ENCODE assay signal across 8 cellular contexts in the genomic region with DNA sequence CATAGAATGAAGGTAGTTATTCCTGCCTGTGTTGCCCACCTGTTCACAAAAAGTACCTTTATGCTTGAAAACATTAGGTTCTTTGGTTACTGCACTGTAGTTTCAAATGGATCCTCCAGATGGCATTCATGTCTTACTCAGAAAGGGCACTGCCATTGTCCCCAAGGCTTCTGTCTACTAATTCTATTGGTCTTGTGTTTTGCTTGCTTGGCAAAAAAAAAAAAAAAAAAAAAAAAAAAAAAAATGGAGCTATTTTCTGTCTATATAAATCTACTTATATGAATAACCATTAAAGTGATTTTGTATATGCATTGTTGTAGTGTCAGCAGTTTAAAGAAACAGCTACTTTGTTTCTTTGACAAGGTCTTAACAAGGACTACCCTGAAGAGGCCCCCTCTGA. TPM values are rescaled to one million over a fixed set of nuclear protein-coding genes. Genes with fewer than 3 reads are reported as not detected.
DNase-seq lines count a peak whose midpoint lies in the region; ATAC-seq and TF ChIP-seq lines count a peak whose summit lies in the region.

No MANE protein-coding gene starts in this region.

- peak; percentile 73 for ATAC-seq in GM18858 (IDR thresholded peaks at IDR 0.05; ENCODE audit: unreplicated experiment)
- ATAC-seq in IMR-90 (ENCODE audit: low read depth) = peak; percentile 52
- ATAC-seq in effector memory CD8-positive, alpha-beta T cell (replicated peaks) = peak; percentile 80

- H3K36me3 Mint-ChIP-seq in effector memory CD8-positive, alpha-beta T cell (ENCODE audit: insufficient read depth) = peaks cover 9% of the 10 kb centered on the region
- H3K36me3 Mint-ChIP-seq in neural progenitor cell = peaks cover 14% of the 10 kb centered on the region

- H3K9me3 ChIP-seq in IMR-90 (ENCODE audit: control insufficient read depth, insufficient read depth, low read length) (no peaks in the 10 kb centered on the region), OCI-LY3 (ENCODE audit: insufficient read depth, low read length) (no peaks in the 10 kb centered on the region), neural progenitor cell (ENCODE audit: low read depth) (no peaks in the 10 kb centered on the region)

- POLR2A ChIA-PET in IMR-90 (lab: Charles Lee; ENCODE audit: unreplicated experiment) = interaction anchor here (0.6 to 0.7 kb wide), 2 partner anchors 183 to 254 kb away, joined by 3 to 6 read pairs; no protein-coding TSS in a partner anchor

- no peak overlapping the region for H2AK5ac ChIP-seq in IMR-90 (ENCODE audit: low read depth, low read length)

- no peak overlapping the region for H2BK5ac ChIP-seq in IMR-90 (ENCODE audit: low read depth, low read length, poor library complexity, severe bottlenecking)

- H3K4me3 ChIP-seq in IMR-90 (ENCODE audit: insufficient read depth, low read depth, low read length) (no peak overlapping the region), OCI-LY3 (ENCODE audit: low read length) (no peak overlapping the region), neural progenitor cell (no peak overlapping the region)

- in situ Hi-C loops in IMR-90 (cut with MboI; ENCODE audit: low sequenced_read_pairs) = loop anchor here (5.0 kb wide), 1 partner anchor 585 kb away; no protein-coding TSS in a partner anchor

- no TSS peak for BruUV-seq in IMR-90 (replicated peaks; lab: Mats Ljungman, UMichigan)

- no peaks in the 10 kb centered on the region for H3F3A ChIP-seq in neural progenitor cell (ENCODE audit: low read depth)

- H3K27ac Mint-ChIP-seq in effector memory CD8-positive, alpha-beta T cell = no peak overlapping the region
- no peak overlapping the region for H3K27ac Mint-ChIP-seq in neural progenitor cell

- DNase-seq in IMR-90 (peak; percentile 61), neural progenitor cell (ENCODE audit: low spot score) (peak; percentile 77), amygdala (lab: John Stamatoyannopoulos, UW) (no peak), ecto neural progenitor cell (ENCODE audit: low spot score) (no peak)
- no peak for DNase-seq in effector memory CD8-positive, alpha-beta T cell

- H4K91ac ChIP-seq in IMR-90 (ENCODE audit: insufficient read depth, low read depth, low read length) = no peak overlapping the region

- H4K5ac ChIP-seq in IMR-90 (ENCODE audit: low read depth, low read length) = no peak overlapping the region

- no peaks in the 10 kb centered on the region for H3K79me2 ChIP-seq in OCI-LY3 (ENCODE audit: low read length)
- no peaks in the 10 kb centered on the region for H3K79me2 ChIP-seq in neural progenitor cell (ENCODE audit: low read depth)

- TF ChIP-seq POLR2A in IMR-90 (IDR thresholded peaks at IDR 0.05; ENCODE audit: low read depth, low read length) = no peak

- peaks cover 2% of the 10 kb centered on the region; the same call in 1 of the 2 replicates for H3K9me1 ChIP-seq in IMR-90 (ENCODE audit: insufficient read depth, low read length)

- H2AFZ ChIP-seq in IMR-90 (replicated peaks; ENCODE audit: low read length, poor library complexity) = no peak overlapping the region
- H2AFZ ChIP-seq in OCI-LY3 (ENCODE audit: low read depth, low read length) = no peak overlapping the region
- no peak overlapping the region for H2AFZ ChIP-seq in neural progenitor cell (replicated peaks)

- H3K23ac ChIP-seq in IMR-90 (ENCODE audit: low read depth, low read length) = no peak overlapping the region

- H3K9ac ChIP-seq in IMR-90 (ENCODE audit: low read depth, low read length) (no peak overlapping the region), OCI-LY3 (ENCODE audit: low read length) (no peak overlapping the region), neural progenitor cell (no peak overlapping the region)

- no peaks in the 10 kb centered on the region for H3K9me3 Mint-ChIP-seq in effector memory CD8-positive, alpha-beta T cell
- H3K9me3 Mint-ChIP-seq in neural progenitor cell = no peaks in the 10 kb centered on the region

- dilution Hi-C loops in IMR-90 (cut with HindIII; ENCODE audit: low sequenced_read_pairs, unreplicated experiment) = loop anchor here (25.0 kb wide), 1 partner anchor 255 kb away; the partner anchor contains the start of gene TMEM14A

- H3K27ac ChIP-seq in C4-2B (no peak overlapping the region), IMR-90 (ENCODE audit: insufficient read depth, low read length) (no peak overlapping the region), OCI-LY3 (ENCODE audit: low read length) (no peak overlapping the region), neural progenitor cell (no peak overlapping the region)

- no peak overlapping the region for H2BK15ac ChIP-seq in IMR-90 (ENCODE audit: low read depth, low read length)

- H3K4me1 Mint-ChIP-seq in effector memory CD8-positive, alpha-beta T cell (ENCODE audit: low read depth in 2 of 2) = peaks cover 5 to 9% of the 10 kb centered on the region in 2 donors
- no peaks in the 10 kb centered on the region for H3K4me1 Mint-ChIP-seq in neural progenitor cell

- no peak overlapping the region for H3K4ac ChIP-seq in IMR-90 (ENCODE audit: low read depth, low read length)

- H3K4me2 ChIP-seq in IMR-90 (ENCODE audit: low read depth, low read length) (no peak overlapping the region), OCI-LY3 (ENCODE audit: low read length) (no peak overlapping the region), neural progenitor cell (no peak overlapping the region)

- TF ChIP-seq CTCF in C4-2B (conservative IDR thresholded peaks at IDR 0.05) (peak; percentile 80), IMR-90 (conservative IDR thresholded peaks at IDR 0.05; ENCODE audit: low read depth, low read length) (peak; percentile 64), OCI-LY3 (IDR thresholded peaks at IDR 0.05; ENCODE audit: low read depth, low read length) (peak; percentile 71), neural progenitor cell (IDR thresholded peaks at IDR 0.05) (peak; percentile 65)

- no peaks in the 10 kb centered on the region for H3K27me3 ChIP-seq in IMR-90 (ENCODE audit: control insufficient read depth, insufficient read depth, low read length)
- H3K27me3 ChIP-seq in OCI-LY3 (ENCODE audit: low read depth, low read length) = no peaks in the 10 kb centered on the region
- no peaks in the 10 kb centered on the region for H3K27me3 ChIP-seq in neural progenitor cell

- H3K27me3 Mint-ChIP-seq in effector memory CD8-positive, alpha-beta T cell = no peaks in the 10 kb centered on the region
- no peaks in the 10 kb centered on the region for H3K27me3 Mint-ChIP-seq in neural progenitor cell (ENCODE audit: insufficient read depth, low read depth)

- no peak overlapping the region for H4K8ac ChIP-seq in IMR-90 (ENCODE audit: low read depth in 2 of 2, low read length in 2 of 2)

- intact Hi-C loops in IMR-90 (cut with micrococcal nuclease) = loop anchor here (1.0 to 10.0 kb wide), 3 partner anchors 256 to 1077 kb away; no protein-coding TSS in a partner anchor

- no peaks in the 10 kb centered on the region for H3K79me1 ChIP-seq in IMR-90 (ENCODE audit: low read depth in 1 of 2, low read length in 2 of 2)

- H3K4me1 ChIP-seq in IMR-90 (ENCODE audit: control insufficient read depth, insufficient read depth, low read length) (peaks cover 9% of the 10 kb centered on the region), OCI-LY3 (ENCODE audit: low read length) (no peaks in the 10 kb centered on the region), neural progenitor cell (peaks cover 9% of the 10 kb centered on the region)

- no peak overlapping the region for H3K56ac ChIP-seq in IMR-90 (ENCODE audit: extremely low read depth, insufficient read depth, low read length)

- H3K14ac ChIP-seq in IMR-90 (replicated peaks; ENCODE audit: low read depth, low read length) = no peak overlapping the region

- no peak overlapping the region for H2AK9ac ChIP-seq in IMR-90 (replicated peaks; ENCODE audit: low read depth, low read length, poor library complexity)

- H3K4me3 Mint-ChIP-seq in effector memory CD8-positive, alpha-beta T cell = no peak overlapping the region
- H3K4me3 Mint-ChIP-seq in neural progenitor cell = no peak overlapping the region

- H3K36me3 ChIP-seq in IMR-90 (ENCODE audit: control insufficient read depth, insufficient read depth, low read length) = peaks cover 8% of the 10 kb centered on the region; the same call in 1 of the 2 replicates
- H3K36me3 ChIP-seq in OCI-LY3 (replicated peaks; ENCODE audit: low read depth, low read length) = peaks cover 25% of the 10 kb centered on the region
- H3K36me3 ChIP-seq in neural progenitor cell = no peaks in the 10 kb centered on the region

- H3K18ac ChIP-seq in IMR-90 (ENCODE audit: low read depth, low read length) = no peak overlapping the region

- no peak overlapping the region for H2BK120ac ChIP-seq in IMR-90 (ENCODE audit: low read depth, low read length)

- CTCF ChIA-PET in IMR-90 (lab: Yijun Ruan, JAX) = interaction anchor here (0.6 to 1.6 kb wide), 24 partner anchors 9 to 1089 kb away, joined by 3 to 23 read pairs (median 3); no protein-coding TSS in a partner anchor

- H2BK20ac ChIP-seq in IMR-90 (ENCODE audit: low read depth, low read length) = no peak overlapping the region

- H4K20me1 ChIP-seq in IMR-90 (ENCODE audit: insufficient read depth, low read length) (no peaks in the 10 kb centered on the region), OCI-LY3 (ENCODE audit: insufficient read depth, low read length) (no peaks in the 10 kb centered on the region), neural progenitor cell (ENCODE audit: low read depth) (no peaks in the 10 kb centered on the region)

- peak; percentile 74 for TF ChIP-seq RAD21 in IMR-90 (IDR thresholded peaks at IDR 0.05; ENCODE audit: low read length)

TF ChIP-seq in IMR-90, 13 proteins besides CTCF, POLR2A, EP300 and RAD21 (continues in another document):
- peak; percentile 76 for TF ChIP-seq SMC3 (IDR thresholded peaks at IDR 0.05; ENCODE audit: low read depth, low read length)
- no peak for TF ChIP-seq NFE2L2 (IDR thresholded peaks at IDR 0.05; ENCODE audit: low read depth, low read length)
- TF ChIP-seq, protein P1, sequence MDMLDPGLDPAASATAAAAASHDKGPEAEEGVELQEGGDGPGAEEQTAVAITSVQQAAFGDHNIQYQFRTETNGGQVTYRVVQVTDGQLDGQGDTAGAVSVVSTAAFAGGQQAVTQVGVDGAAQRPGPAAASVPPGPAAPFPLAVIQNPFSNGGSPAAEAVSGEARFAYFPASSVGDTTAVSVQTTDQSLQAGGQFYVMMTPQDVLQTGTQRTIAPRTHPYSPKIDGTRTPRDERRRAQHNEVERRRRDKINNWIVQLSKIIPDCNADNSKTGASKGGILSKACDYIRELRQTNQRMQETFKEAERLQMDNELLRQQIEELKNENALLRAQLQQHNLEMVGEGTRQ (IDR thresholded peaks at IDR 0.05; ENCODE audit: low read depth, low read length) = no peak
- TF ChIP-seq CEBPB (IDR thresholded peaks at IDR 0.05; ENCODE audit: low read depth, low read length) = no peak

RNA-seq across cellular contexts. Expression of gene EFHC1, which starts 12.7 kb away (rescaled TPM):
- 14.0 and 14.7 TPM in 2 replicates for total RNA-seq in IMR-90 (2012; rRNA removed)
- polyA plus RNA-seq in IMR-90 (2012; rRNA removed) = 17.6 and 23.0 TPM in 2 replicates
- 3.1 and 5.1 TPM in 2 replicates for polyA plus RNA-seq in IMR-90 (2012; cell fraction: cytosol; rRNA removed)
- 39.6 and 135 TPM in 2 replicates for polyA plus RNA-seq in IMR-90 (2012; cell fraction: nucleus; rRNA removed; ENCODE audit: low replicate concordance)
- total RNA-seq in neural progenitor cell (ENCODE audit: low replicate concordance) = 53.9 and 59.8 TPM in 2 replicates

RNA-seq across cellular contexts. Expression of gene PAQR8, which starts 45.5 kb away (rescaled TPM):
- total RNA-seq in IMR-90 (2012; rRNA removed) (1.6 and 1.7 TPM in 2 replicates), neural progenitor cell (ENCODE audit: low replicate concordance) (16.9 and 17.7 TPM in 2 replicates)
- polyA plus RNA-seq in IMR-90 (2012; rRNA removed) = 1.1 and 1.4 TPM in 2 replicates
- polyA plus RNA-seq in IMR-90 (2012; cell fraction: cytosol; rRNA removed) = 0.68 and 1.2 TPM in 2 replicates
- polyA plus RNA-seq in IMR-90 (2012; cell fraction: nucleus; rRNA removed; ENCODE audit: low replicate concordance) = 0.37 and 0.42 TPM in 2 replicates

Comparison
In these comparisons a context has a peak if more than half of its experiments do, and no peak if none do; other contexts are left out.
1. DNase-seq: peak in IMR-90 (single experiment) and neural progenitor cell (single experiment); none in effector memory CD8-positive, alpha-beta T cell (0 of 3), amygdala (0 of 56) and ecto neural progenitor cell (single experiment).
2. Peak in every context shown above with its lines, with median percentiles within 50 percentile points of each other: CTCF ChIP-seq and ATAC-seq.